ENCODE assay signal across 33 cellular contexts in the genomic region with DNA sequence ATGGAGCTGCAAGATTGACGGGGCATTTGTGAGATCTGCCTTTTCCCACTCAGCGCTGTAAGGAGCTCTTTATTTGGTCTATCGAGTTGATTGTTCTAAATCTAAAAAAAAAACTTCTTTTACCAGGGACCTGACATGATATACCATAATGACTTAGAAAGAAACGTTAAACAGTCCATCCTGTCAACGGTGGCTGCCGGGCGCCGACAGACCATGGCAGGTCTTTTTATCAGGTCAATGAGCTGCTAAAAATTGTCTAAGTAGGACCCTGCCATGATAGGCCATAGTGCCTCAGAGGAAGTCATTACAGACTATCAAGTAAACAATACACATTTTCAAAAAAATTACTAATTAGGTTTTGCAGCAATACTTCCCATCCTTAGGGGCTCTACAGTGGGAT.
DNase-seq lines count a peak whose midpoint lies in the region; ATAC-seq, FAIRE-seq and TF ChIP-seq lines count a peak whose summit lies in the region.
"Had no signal": no experiment of that assay in that cellular context is flagged by ENCODE, and none has a peak within 500 bp of the region (broad histone marks: within the 10 kb centered on the region; RNA-seq: fewer than 3 reads in every experiment).

No MANE protein-coding gene starts in this region.

- no peak for TF ChIP-seq CTCF in kidney (IDR thresholded peaks at IDR 0.05; ENCODE audit: borderline replicate concordance, extremely low read depth, insufficient read depth)
- no peak for TF ChIP-seq CTCF in nephron progenitor cell (IDR thresholded peaks at IDR 0.05)

- no peaks in the 10 kb centered on the region for H3K4me1 ChIP-seq in kidney (ENCODE audit: control insufficient read depth in 1 of 2, insufficient read depth in 1 of 2, low read depth in 1 of 2, low read length in 2 of 2)
- no peaks in the 10 kb centered on the region for H3K4me1 ChIP-seq in CD8-positive, alpha-beta memory T cell (ENCODE audit: insufficient read depth, low read length)
- H3K4me1 ChIP-seq: A549; BE2C; BLaER1; BLaER1 treated with 17β-estradiol and CSF1 and Interleukin-3, amounts not matched to agents 10 nM and 100 nM; Caco-2 had no signal

- intact Hi-C loops in kidney (cut with DNase I): no loop called here

- H3K9ac ChIP-seq in kidney (ENCODE audit: low read length in 2 of 2): no peak overlapping the region
- H3K9ac ChIP-seq: BLaER1; BLaER1 treated with 17β-estradiol and CSF1 and Interleukin-3, amounts not matched to agents 10 nM and 100 nM had no signal

- CTCF ChIA-PET in CD8-positive, alpha-beta memory T cell (lab: Charles Lee): no interaction called here

- no peaks in the 10 kb centered on the region for H3K36me3 ChIP-seq in kidney (ENCODE audit: control insufficient read depth in 1 of 2, insufficient read depth in 2 of 2, low read length in 2 of 2)
- H3K36me3 ChIP-seq in CD8-positive, alpha-beta memory T cell (ENCODE audit: insufficient read depth, low read length): no peaks in the 10 kb centered on the region
- H3K36me3 ChIP-seq: BE2C; BLaER1; BLaER1 treated with 17β-estradiol and CSF1 and Interleukin-3, amounts not matched to agents 10 nM and 100 nM had no signal

- no peak for FAIRE-seq in kidney (lab: Jason Lieb, UNC)
- FAIRE-seq: A204.1, A549 had no signal

- no peak for ATAC-seq in effector memory CD8-positive, alpha-beta T cell (replicated peaks)
- ATAC-seq: A549; CD8-positive, alpha-beta T cell had no signal

- peaks cover 4% of the 10 kb centered on the region for H3K27me3 Mint-ChIP-seq in nephron progenitor cell (ENCODE audit: low read depth, poor library complexity)
- no peaks in the 10 kb centered on the region for H3K27me3 Mint-ChIP-seq in effector memory CD8-positive, alpha-beta T cell
- H3K27me3 Mint-ChIP-seq in CD8-positive, alpha-beta memory T cell: peaks cover 0 to 4% of the 10 kb centered on the region in 2 donors
- H3K27me3 Mint-ChIP-seq: B cell; CD4-positive, alpha-beta memory T cell; CD4-positive, alpha-beta T cell; CD4-positive, CD25-positive, alpha-beta regulatory T cell had no signal

- H3K27ac Mint-ChIP-seq in nephron progenitor cell: no peak overlapping the region
- H3K27ac Mint-ChIP-seq in effector memory CD8-positive, alpha-beta T cell: no peak overlapping the region
- peak overlapping the region in 1 of 8 donors; percentile 43 for H3K27ac Mint-ChIP-seq in CD8-positive, alpha-beta memory T cell
- H3K27ac Mint-ChIP-seq: B cell; CD14-positive monocyte; CD4-positive, alpha-beta memory T cell; CD4-positive, alpha-beta T cell; CD4-positive, CD25-positive, alpha-beta regulatory T cell; CD8-positive, alpha-beta T cell had no signal

- H3K36me3 Mint-ChIP-seq in nephron progenitor cell (ENCODE audit: low read depth): peaks cover 35% of the 10 kb centered on the region
- H3K36me3 Mint-ChIP-seq in effector memory CD8-positive, alpha-beta T cell (ENCODE audit: insufficient read depth): no peaks in the 10 kb centered on the region
- no peaks in the 10 kb centered on the region for H3K36me3 Mint-ChIP-seq in CD8-positive, alpha-beta memory T cell
- H3K36me3 Mint-ChIP-seq: CD14-positive monocyte; CD4-positive, alpha-beta memory T cell; CD4-positive, CD25-positive, alpha-beta regulatory T cell; CD8-positive, alpha-beta T cell had no signal

- H3K4me1 Mint-ChIP-seq in nephron progenitor cell: peaks cover 5% of the 10 kb centered on the region
- no peaks in the 10 kb centered on the region for H3K4me1 Mint-ChIP-seq in effector memory CD8-positive, alpha-beta T cell (ENCODE audit: low read depth in 2 of 2)
- H3K4me1 Mint-ChIP-seq in CD8-positive, alpha-beta memory T cell: no peaks in the 10 kb centered on the region
- H3K4me1 Mint-ChIP-seq: CD14-positive monocyte; CD4-positive, alpha-beta memory T cell; CD4-positive, CD25-positive, alpha-beta regulatory T cell had no signal

- no peak overlapping the region for H3K27ac ChIP-seq in kidney (ENCODE audit: low read depth in 2 of 2, low read length in 2 of 2)
- H3K27ac ChIP-seq in CD8-positive, alpha-beta memory T cell (ENCODE audit: low read depth, low read length): no peak overlapping the region
- H3K27ac ChIP-seq: 22Rv1; A549; BLaER1; BLaER1 treated with 17β-estradiol and CSF1 and Interleukin-3, amounts not matched to agents 10 nM and 100 nM; C4-2B had no signal

- no peaks in the 10 kb centered on the region for H3K9me3 ChIP-seq in kidney (ENCODE audit: control insufficient read depth in 1 of 2, low read length in 2 of 2)
- H3K9me3 ChIP-seq in CD8-positive, alpha-beta memory T cell (ENCODE audit: low read length): no peaks in the 10 kb centered on the region
- H3K9me3 ChIP-seq: A549; BE2C; BLaER1; BLaER1 treated with 17β-estradiol and CSF1 and Interleukin-3, amounts not matched to agents 10 nM and 100 nM; Caco-2 had no signal

- no peak overlapping the region for H3K4me3 ChIP-seq in kidney (ENCODE audit: low read length in 2 of 2)
- H3K4me3 ChIP-seq in CD8-positive, alpha-beta memory T cell (ENCODE audit: low read length): no peak overlapping the region
- H3K4me3 ChIP-seq: A549; BLaER1; BLaER1 treated with 17β-estradiol and CSF1 and Interleukin-3, amounts not matched to agents 10 nM and 100 nM had no signal

- H3K4me3 Mint-ChIP-seq in nephron progenitor cell: no peak overlapping the region
- no peak overlapping the region for H3K4me3 Mint-ChIP-seq in effector memory CD8-positive, alpha-beta T cell
- no peak overlapping the region for H3K4me3 Mint-ChIP-seq in CD8-positive, alpha-beta memory T cell
- H3K4me3 Mint-ChIP-seq: B cell; CD14-positive monocyte; CD4-positive, alpha-beta memory T cell; CD4-positive, alpha-beta T cell; CD4-positive, CD25-positive, alpha-beta regulatory T cell; CD8-positive, alpha-beta T cell had no signal

- no peaks in the 10 kb centered on the region for H3K27me3 ChIP-seq in CD8-positive, alpha-beta memory T cell (ENCODE audit: insufficient read depth, low read length, poor library complexity, severe bottlenecking)
- H3K27me3 ChIP-seq: BE2C; BLaER1; BLaER1 treated with 17β-estradiol and CSF1 and Interleukin-3, amounts not matched to agents 10 nM and 100 nM had no signal

- no peaks in the 10 kb centered on the region for H3K9me3 Mint-ChIP-seq in nephron progenitor cell
- H3K9me3 Mint-ChIP-seq in effector memory CD8-positive, alpha-beta T cell: no peaks in the 10 kb centered on the region
- H3K9me3 Mint-ChIP-seq in CD8-positive, alpha-beta memory T cell: peaks cover 0 to 5% (median 0%) of the 10 kb centered on the region in 5 donors
- H3K9me3 Mint-ChIP-seq: CD14-positive monocyte; CD4-positive, alpha-beta memory T cell; CD4-positive, alpha-beta T cell; CD8-positive, alpha-beta T cell had no signal

- POLR2A ChIA-PET in CD8-positive, alpha-beta memory T cell (lab: Charles Lee): no interaction called here

- DNase-seq in kidney (peak; percentile 52), nephron progenitor cell (peak; percentile 2), retina (peak; percentile 13), SKM-1 treated with dmso at 0.1 percent for 144 hours (lab: John Stamatoyannopoulos, UW; ENCODE audit: unreplicated experiment) (no peak)
- DNase-seq in effector memory CD8-positive, alpha-beta T cell: no peak
- DNase-seq in CD8-positive, alpha-beta memory T cell: no peak
- DNase-seq: 8988T; ACHN; AML-193; BE2C; C1 segment of cervical spinal cord; Caco-2; Calu3; CD4-positive, alpha-beta memory T cell; CD4-positive, alpha-beta T cell; CD4-positive, CD25-positive, alpha-beta regulatory T cell; CD8-positive, alpha-beta T cell; COR-L47; DMS 273 treated with DMSO at 0.1 percent for 48 hours; DMS153; DMS53; DMS79; DMS79 treated with DMSO at 0.1 percent for 48 hours; DND-41; EL had no signal

Comparison
In these comparisons a context has a peak if more than half of its experiments do, and no peak if none do; other contexts are left out.
1. DNase-seq: peak in kidney (single experiment), nephron progenitor cell (single experiment) and retina (single experiment); none in effector memory CD8-positive, alpha-beta T cell (0 of 3), SKM-1 treated with dmso at 0.1 percent for 144 hours (single experiment) and CD8-positive, alpha-beta memory T cell (0 of 5).